In the genomic region with DNA sequence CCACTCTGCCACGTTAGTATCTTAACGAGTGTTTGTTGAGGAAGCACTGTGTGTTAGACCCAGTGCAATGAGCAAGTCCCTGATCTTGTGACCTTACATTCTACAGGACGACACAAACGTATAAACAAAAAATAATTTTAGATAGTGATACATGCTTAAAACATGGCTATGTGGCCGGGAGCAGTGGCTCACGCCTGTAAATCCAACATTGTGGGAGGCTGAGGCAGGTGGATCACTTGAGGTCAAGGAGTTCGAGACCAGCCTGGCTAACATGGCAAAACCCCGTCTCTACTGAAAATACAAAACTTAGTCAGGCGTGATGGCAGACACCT, we compare ENCODE assay signal across 8 cellular contexts. TPM values are rescaled to one million over a fixed set of nuclear protein-coding genes. Genes with fewer than 3 reads are reported as not detected.
A peak's percentile ranks its signal among the peaks of the same experiment; 100 is the strongest.
DNase-seq lines count a peak whose midpoint lies in the region; ATAC-seq and TF ChIP-seq lines count a peak whose summit lies in the region.

No MANE protein-coding gene starts in this region.

- intact Hi-C loops in gastrocnemius medialis (cut with DNase I; ENCODE audit: low total_unique reads) = loop anchor here (5.0 kb wide), 1 partner anchor 56 kb away; a partner anchor contains a TSS

- H3K27me3 ChIP-seq in gastrocnemius medialis = no peaks in the 10 kb centered on the region

- H3K27ac ChIP-seq in VCaP (peak overlapping the region; percentile 82), gastrocnemius medialis (peak overlapping the region; percentile 77 to 83 (median 78))

- no peaks in the 10 kb centered on the region for H3K9me3 ChIP-seq in gastrocnemius medialis

- peak in 1 of 2 donors; percentile 9 for ATAC-seq in gastrocnemius medialis
- no peak for ATAC-seq in GM21576 (IDR thresholded peaks at IDR 0.05; ENCODE audit: unreplicated experiment)
- ATAC-seq in GM19455 (IDR thresholded peaks at IDR 0.05; ENCODE audit: unreplicated experiment) = no peak

- in situ Hi-C loops in gastrocnemius medialis (cut with MboI; ENCODE audit: low sequenced_read_pairs in 4 of 4) = no loop called here

- peak overlapping the region; percentile 48 for H3K4me3 ChIP-seq in GM12875 (ENCODE audit: low read depth, low read length)
- peak overlapping the region; percentile 55 for H3K4me3 ChIP-seq in fibroblast of the aortic adventitia (ENCODE audit: low read depth, low read length)
- H3K4me3 ChIP-seq in gastrocnemius medialis = peak overlapping the region; percentile 55 to 92 (median 70)

- H3K36me3 ChIP-seq in gastrocnemius medialis = no peaks in the 10 kb centered on the region

- TF ChIP-seq POLR2A in gastrocnemius medialis (IDR thresholded peaks at IDR 0.05) = no peak

- H3K4me1 ChIP-seq in gastrocnemius medialis = peaks cover 8 to 15% of the 10 kb centered on the region in 2 donors

- DNase-seq in fibroblast of the aortic adventitia (ENCODE audit: low read depth) (no peak), gastrocnemius medialis (no peak), SHP77 treated with DMSO at 0.1 percent for 48 hours (lab: John Stamatoyannopoulos, UW) (no peak), NCI-H1417 treated with DMSO at 0.1 percent for 48 hours (lab: John Stamatoyannopoulos, UW) (no peak)

- no peak for TF ChIP-seq CTCF in GM12875 (IDR thresholded peaks at IDR 0.05; ENCODE audit: borderline replicate concordance, insufficient read depth, low read depth, low read length)
- no peak for TF ChIP-seq CTCF in VCaP (conservative IDR thresholded peaks at IDR 0.05)
- no peak for TF ChIP-seq CTCF in fibroblast of the aortic adventitia (IDR thresholded peaks at IDR 0.05; ENCODE audit: insufficient read depth, low read length)
- no peak for TF ChIP-seq CTCF in gastrocnemius medialis (IDR thresholded peaks at IDR 0.05 in 4 of 5, conservative IDR thresholded peaks at IDR 0.05 in 1 of 5)

RNA-seq across cellular contexts. Expression of a gene that starts 19.6 kb away (rescaled TPM):
- total RNA-seq in fibroblast of the aortic adventitia (ENCODE audit: low replicate concordance) (13.7 and 26.1 TPM in 2 replicates), gastrocnemius medialis (10 to 100 TPM; 14.4 to 26.9 (median 24.6) TPM)

RNA-seq across cellular contexts. Expression of a gene that starts 20.4 kb away (rescaled TPM):
- total RNA-seq in fibroblast of the aortic adventitia (ENCODE audit: low replicate concordance) (29.3 and 41.1 TPM in 2 replicates), gastrocnemius medialis (1 to 10 TPM; 1.5 to 4.6 (median 3.3) TPM)

RNA-seq across cellular contexts. Expression of a gene that starts 27.2 kb away (rescaled TPM):
- total RNA-seq in fibroblast of the aortic adventitia (ENCODE audit: low replicate concordance) = 9.0 and 9.3 TPM in 2 replicates
- 10 to 100 TPM in 3 of 4 donors, 1 to 10 TPM in 1; 7.9 to 22.3 (median 18.8) TPM for total RNA-seq in gastrocnemius medialis

RNA-seq across cellular contexts. Expression of a gene that starts 34.1 kb away (rescaled TPM):
- total RNA-seq in fibroblast of the aortic adventitia (ENCODE audit: low replicate concordance) (12.5 and 47.6 TPM in 2 replicates), gastrocnemius medialis (100 to 1,000 TPM in 1 of 4 donors, 10 to 100 TPM in 3; 60.0 to 108 (median 79.3) TPM)

RNA-seq across cellular contexts. Expression of a gene that starts 45.2 kb away (rescaled TPM):
- total RNA-seq in fibroblast of the aortic adventitia (ENCODE audit: low replicate concordance) (29.7 and 53.7 TPM in 2 replicates), gastrocnemius medialis (10 to 100 TPM in 2 of 4 donors, 1 to 10 TPM in 2; 7.1 to 13.1 (median 9.8) TPM)
